9 cellular contexts compared by ENCODE assay signal in genomic region chr17:7355053-7355452, GRCh38. TPM values are rescaled to one million over a fixed set of nuclear protein-coding genes. Genes with fewer than 3 reads are reported as not detected.
DNase-seq lines count a peak whose midpoint lies in the region; ATAC-seq and TF ChIP-seq lines count a peak whose summit lies in the region.
"Had no signal": no experiment of that assay in that cellular context is flagged by ENCODE, and none has a peak within 500 bp of the region (broad histone marks: within the 10 kb centered on the region; RNA-seq: fewer than 3 reads in every experiment).

TMEM95 (plus strand) TSS chr17:7355156; CDS start chr17:7355205, 49 bp downstream.

- H3K36me3 ChIP-seq in BE2C, result no peaks in the 10 kb centered on the region
- peaks cover 0 to 3% of the 10 kb centered on the region in 2 donors for H3K36me3 ChIP-seq in esophagus (ENCODE audit: control insufficient read depth in 2 of 2, insufficient read depth in 2 of 2, low read length in 1 of 2)
- H3K36me3 ChIP-seq in neural progenitor cell, result no peaks in the 10 kb centered on the region

- H3K4me1 ChIP-seq in BE2C (no peaks in the 10 kb centered on the region), esophagus (ENCODE audit: control insufficient read depth in 2 of 2, insufficient read depth in 2 of 2, low read length in 1 of 2) (peaks cover 7 to 26% of the 10 kb centered on the region in 2 donors), neural progenitor cell (no peaks in the 10 kb centered on the region)

- peak within 1 kb of the TSS; percentile 97 for H3K27ac Mint-ChIP-seq in neural progenitor cell

- no peaks in the 10 kb centered on the region for H3K36me3 Mint-ChIP-seq in neural progenitor cell

- peaks cover 4% of the 10 kb centered on the region for H3K27me3 Mint-ChIP-seq in neural progenitor cell (ENCODE audit: insufficient read depth, low read depth)

- no peaks in the 10 kb centered on the region for H3K27me3 ChIP-seq in BE2C
- H3K27me3 ChIP-seq in esophagus (ENCODE audit: control insufficient read depth in 1 of 2, insufficient read depth in 2 of 2, low read length in 2 of 2), result no peaks in the 10 kb centered on the region
- peaks cover 8% of the 10 kb centered on the region for H3K27me3 ChIP-seq in neural progenitor cell

- no peak within 1 kb of the TSS for H3K9ac ChIP-seq in neural progenitor cell

- no peak within 1 kb of the TSS for H2AFZ ChIP-seq in neural progenitor cell (replicated peaks)

- 51 to 54% methylated on average over 10 of the region's 10 CpGs for WGBS in esophagus, 2 donors

- H3K4me2 ChIP-seq in neural progenitor cell, result no peak within 1 kb of the TSS

- no peaks in the 10 kb centered on the region for H3K79me2 ChIP-seq in neural progenitor cell (ENCODE audit: low read depth)

- H3K9me3 Mint-ChIP-seq in neural progenitor cell, result no peaks in the 10 kb centered on the region

- DNase-seq in BE2C (peak; percentile 53), NCI-H226 (peak; percentile 22), neural progenitor cell (ENCODE audit: low spot score) (no peak), NCI-H510A (lab: John Stamatoyannopoulos, UW) (no peak), NCI-H2029 (lab: John Stamatoyannopoulos, UW) (no peak), NCI-H2171 treated with DMSO at 0.1 percent for 48 hours (lab: John Stamatoyannopoulos, UW) (no peak)

- H3F3A ChIP-seq in neural progenitor cell (ENCODE audit: low read depth), result peaks cover 31% of the 10 kb centered on the region

- no peak for ATAC-seq in GM21381 (IDR thresholded peaks at IDR 0.05; ENCODE audit: unreplicated experiment)

- TF ChIP-seq CTCF in BE2C (IDR thresholded peaks at IDR 0.05; ENCODE audit: low read depth, low read length) (no peak), neural progenitor cell (IDR thresholded peaks at IDR 0.05) (no peak)

- peaks cover 41% of the 10 kb centered on the region for H3K4me1 Mint-ChIP-seq in neural progenitor cell

- H3K9me3 ChIP-seq in BE2C, result no peaks in the 10 kb centered on the region
- H3K9me3 ChIP-seq in esophagus (ENCODE audit: control insufficient read depth in 2 of 2, insufficient read depth in 1 of 2, low read depth in 1 of 2, low read length in 1 of 2), result no peaks in the 10 kb centered on the region
- no peaks in the 10 kb centered on the region for H3K9me3 ChIP-seq in neural progenitor cell (ENCODE audit: low read depth)

- H3K27ac ChIP-seq in esophagus (ENCODE audit: low read depth in 2 of 2, low read length in 1 of 2) (peak within 1 kb of the TSS; percentile 89 to 93), neural progenitor cell (no peak within 1 kb of the TSS)

- peak within 1 kb of the TSS; percentile 84 for H3K4me3 Mint-ChIP-seq in neural progenitor cell

- no peaks in the 10 kb centered on the region for H4K20me1 ChIP-seq in neural progenitor cell (ENCODE audit: low read depth)

- H3K4me3 ChIP-seq in BE2C (ENCODE audit: low read depth, low read length) (no peak within 1 kb of the TSS), esophagus (ENCODE audit: low read depth in 1 of 2, low read length in 2 of 2) (peak within 1 kb of the TSS; percentile 79), neural progenitor cell (no peak within 1 kb of the TSS)

RNA-seq across cellular contexts. Expression of gene TMEM95, which starts in this region (rescaled TPM):
- polyA plus RNA-seq in BE2C (2012; ENCODE audit: insufficient read depth, insufficient read length, low read depth), result not detected
- under 1 TPM in 1 of 2 donors, not detected in 1; 0.18 TPM for polyA plus RNA-seq in esophagus
- not detected in 2 replicates for total RNA-seq in neural progenitor cell (ENCODE audit: low replicate concordance)
- total RNA-seq: mononuclear cell had no signal

Comparison
In these comparisons a context has a peak if more than half of its experiments do, and no peak if none do; other contexts are left out.
1. DNase-seq: peak in BE2C (single experiment) and NCI-H226 (single experiment); none in neural progenitor cell (single experiment), NCI-H510A (single experiment), NCI-H2029 (single experiment) and NCI-H2171 treated with DMSO at 0.1 percent for 48 hours (single experiment).
2. H3K4me3 ChIP-seq: peak in esophagus (2 of 2); none in BE2C (single experiment) and neural progenitor cell (single experiment).